In the genomic region with DNA sequence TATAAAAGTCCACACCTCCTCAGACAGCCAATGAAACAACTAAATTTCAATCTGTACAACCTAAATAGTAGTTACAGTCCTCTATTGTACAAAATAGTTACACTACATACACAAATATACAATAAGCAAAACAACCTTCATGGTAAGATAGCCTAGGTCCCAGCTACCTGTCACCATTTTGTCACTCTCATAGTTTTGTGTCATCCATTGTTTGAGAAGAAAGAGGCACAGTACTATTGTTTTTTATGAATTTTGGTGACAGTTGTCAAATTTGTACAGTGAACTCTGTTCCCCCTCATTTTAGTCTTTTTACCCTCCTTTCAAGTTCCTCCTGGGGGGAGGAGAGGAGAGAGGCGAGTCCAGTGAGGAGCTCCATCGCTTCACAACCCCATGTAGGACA, we compare ENCODE assay signal across 10 cellular contexts.
DNase-seq lines count a peak whose midpoint lies in the region; ATAC-seq and TF ChIP-seq lines count a peak whose summit lies in the region.
"Had no signal": no experiment of that assay in that cellular context is flagged by ENCODE, and none has a peak within 500 bp of the region (broad histone marks: within the 10 kb centered on the region; RNA-seq: fewer than 3 reads in every experiment).

No MANE protein-coding gene starts in this region.

- no peak for DNase-seq in choroid plexus epithelial cell (ENCODE audit: low read depth)
- DNase-seq in lung (ENCODE audit: low spot score): no peak
- no peak for DNase-seq in suprapubic skin (ENCODE audit: low spot score in 2 of 2)
- DNase-seq in NCI-H1105 (lab: John Stamatoyannopoulos, UW): no peak
- no peak for DNase-seq in NCI-H345 (lab: John Stamatoyannopoulos, UW)
- DNase-seq: activated naive CD8-positive, alpha-beta T cell treated with anti-CD3 and anti-CD28 coated beads for 36 hours; stimulated activated CD4-positive, alpha-beta T cell treated with anti-CD3 and anti-CD28 coated beads, Interleukin-15, amount 100 ng/mL, for 24 hours had no signal

- peaks cover 24% of the 10 kb centered on the region for H3K36me3 ChIP-seq in Loucy (ENCODE audit: insufficient read depth, low read length)
- peaks cover 0 to 4% of the 10 kb centered on the region in 2 donors for H3K36me3 ChIP-seq in lung (ENCODE audit: control insufficient read depth in 2 of 2, insufficient read depth in 2 of 2, low read length in 2 of 2)
- peaks cover 17% of the 10 kb centered on the region for H3K36me3 ChIP-seq in suprapubic skin

- no peaks in the 10 kb centered on the region for H3K9me3 ChIP-seq in Loucy (ENCODE audit: insufficient read depth, low read depth, low read length)
- H3K9me3 ChIP-seq in lung (ENCODE audit: control insufficient read depth in 2 of 2, insufficient read depth in 1 of 2, low read length in 1 of 2): no peaks in the 10 kb centered on the region
- no peaks in the 10 kb centered on the region for H3K9me3 ChIP-seq in suprapubic skin

- WGBS in lung, 2 donors: 73 to 77% methylated on average over 2 of the region's 2 CpGs
- 93% methylated on average over 2 of the region's 2 CpGs for WGBS in suprapubic skin

- H3K9ac ChIP-seq in Loucy (ENCODE audit: low read depth, low read length, poor library complexity, severe bottlenecking): peak overlapping the region; percentile 98

- no peaks in the 10 kb centered on the region for H3K9me2 ChIP-seq in Loucy (replicated peaks; ENCODE audit: low read depth, low read length)

- no peak for TF ChIP-seq POLR2A in suprapubic skin (IDR thresholded peaks at IDR 0.05)

- peak overlapping the region; percentile 90 for H3K4me3 ChIP-seq in Loucy (ENCODE audit: low read length, poor library complexity, severe bottlenecking)
- peak overlapping the region; percentile 57 for H3K4me3 ChIP-seq in choroid plexus epithelial cell (ENCODE audit: low read depth, low read length)
- peak overlapping the region; percentile 79 for H3K4me3 ChIP-seq in lung
- H3K4me3 ChIP-seq in suprapubic skin: peak overlapping the region; percentile 80

- no peak for TF ChIP-seq EP300 in suprapubic skin (IDR thresholded peaks at IDR 0.05)

- no peak for TF ChIP-seq CTCF in Loucy (conservative IDR thresholded peaks at IDR 0.05; ENCODE audit: low read length)
- no peak for TF ChIP-seq CTCF in choroid plexus epithelial cell (conservative IDR thresholded peaks at IDR 0.05; ENCODE audit: low read depth, low read length)
- no peak for TF ChIP-seq CTCF in lung (IDR thresholded peaks at IDR 0.05; ENCODE audit: control extremely low read depth, extremely low read depth)
- TF ChIP-seq CTCF in suprapubic skin (IDR thresholded peaks at IDR 0.05): no peak

- peaks cover 24% of the 10 kb centered on the region for H4K20me1 ChIP-seq in Loucy (ENCODE audit: insufficient read depth, low read length, poor library complexity, severe bottlenecking)

- H3K27ac ChIP-seq in lung (ENCODE audit: low read depth in 1 of 2, low read length in 1 of 2): peak overlapping the region in 1 of 2 donors; percentile 65
- no peak overlapping the region for H3K27ac ChIP-seq in suprapubic skin

- H3K27me3 ChIP-seq in Loucy (ENCODE audit: insufficient read depth, low read length, poor library complexity, severe bottlenecking) (no peaks in the 10 kb centered on the region), lung (ENCODE audit: control insufficient read depth, insufficient read depth) (no peaks in the 10 kb centered on the region), suprapubic skin (no peaks in the 10 kb centered on the region)

- H3K4me2 ChIP-seq in Loucy (ENCODE audit: low read depth, low read length, poor library complexity, severe bottlenecking): peak overlapping the region; percentile 78

- ATAC-seq in lung (ENCODE audit: insufficient read depth, low FRiP score): no peak
- ATAC-seq in GM18873 (IDR thresholded peaks at IDR 0.05; ENCODE audit: low FRiP score, unreplicated experiment): no peak
- ATAC-seq in GM21515 (IDR thresholded peaks at IDR 0.05; ENCODE audit: unreplicated experiment): no peak

- no peak overlapping the region for H2AFZ ChIP-seq in Loucy (ENCODE audit: low read length)

- peaks cover 44% of the 10 kb centered on the region for H3K79me2 ChIP-seq in Loucy (ENCODE audit: insufficient read depth, low read length)

- H3K4me1 ChIP-seq in Loucy (ENCODE audit: insufficient read depth, low read length, poor library complexity, severe bottlenecking) (peaks cover 35% of the 10 kb centered on the region), lung (ENCODE audit: control insufficient read depth in 2 of 2, insufficient read depth in 2 of 2, low read length in 2 of 2) (peaks cover 0 to 6% of the 10 kb centered on the region in 2 donors), suprapubic skin (peaks cover 35% of the 10 kb centered on the region)

- no peaks in the 10 kb centered on the region; the same call in 1 of the 2 replicates for H3F3A ChIP-seq in Loucy (ENCODE audit: low read depth)
